ENCODE assay signal across 24 cellular contexts in genomic region chr12:88922816-88923215, GRCh38.
DNase-seq lines count a peak whose midpoint lies in the region; ATAC-seq, FAIRE-seq and TF ChIP-seq lines count a peak whose summit lies in the region.
"Had no signal": no experiment of that assay in that cellular context is flagged by ENCODE, and none has a peak within 500 bp of the region (broad histone marks: within the 10 kb centered on the region; RNA-seq: fewer than 3 reads in every experiment).

No MANE protein-coding gene starts in this region.

- no peak for TF ChIP-seq RAD21 in SK-N-SH (IDR thresholded peaks at IDR 0.05; ENCODE audit: low read length)

- H3K79me2 ChIP-seq in SK-N-SH (ENCODE audit: insufficient read depth) (no peaks in the 10 kb centered on the region), fibroblast of lung (ENCODE audit: control insufficient read depth, insufficient read depth, low read length) (no peaks in the 10 kb centered on the region), osteoblast (ENCODE audit: insufficient read depth, low read length) (no peaks in the 10 kb centered on the region)

- peak overlapping the region in 1 of 2 experiments; percentile 49; a peak in 2 of 4 replicates for H3K27ac ChIP-seq in SK-N-SH (ENCODE audit: low read depth in 2 of 2, low read length in 1 of 2)
- H3K27ac ChIP-seq in fibroblast of lung (ENCODE audit: insufficient read depth, low read length) = no peak overlapping the region
- H3K27ac ChIP-seq in osteoblast (ENCODE audit: low read depth, low read length) = peak overlapping the region; percentile 38
- H3K27ac ChIP-seq: body of pancreas, psoas muscle, thyroid gland had no signal

- H3K4me1 ChIP-seq in SK-N-SH (ENCODE audit: control insufficient read depth in 1 of 2, insufficient read depth in 2 of 2, low read depth in 1 of 2, low read length in 1 of 2) (peaks cover 0 to 12% of the 10 kb centered on the region in 2 experiments; a peak in 2 of 4 replicates), fibroblast of lung (ENCODE audit: control insufficient read depth, extremely low read depth, insufficient read depth, low read length) (peaks cover 17% of the 10 kb centered on the region), osteoblast (ENCODE audit: insufficient read depth, low read length) (peaks cover 29% of the 10 kb centered on the region)
- H3K4me1 ChIP-seq: thyroid gland had no signal

- H3K27me3 ChIP-seq in SK-N-SH (ENCODE audit: insufficient read depth) (no peaks in the 10 kb centered on the region), fibroblast of lung (ENCODE audit: control insufficient read depth, insufficient read depth, low read length) (no peaks in the 10 kb centered on the region), osteoblast (ENCODE audit: insufficient read depth, low read length) (no peaks in the 10 kb centered on the region)
- H3K27me3 ChIP-seq: body of pancreas, thyroid gland had no signal

- peaks cover 26% of the 10 kb centered on the region for H3F3A ChIP-seq in SK-N-SH (replicated peaks; ENCODE audit: insufficient read depth)

- CTCF ChIA-PET in SK-N-SH (lab: Yijun Ruan, JAX) = no interaction called here

- TF ChIP-seq CTCF in SK-N-SH (IDR thresholded peaks at IDR 0.05) (no peak), fibroblast of lung (conservative IDR thresholded peaks at IDR 0.05 in 1 of 2, IDR thresholded peaks at IDR 0.05 in 1 of 2; ENCODE audit: low read depth in 1 of 2, low read length in 2 of 2) (no peak), osteoblast (IDR thresholded peaks at IDR 0.05; ENCODE audit: extremely low read depth, low read depth, low read length) (no peak)

- H3K36me3 ChIP-seq in SK-N-SH (replicated peaks in 1 of 2; ENCODE audit: control insufficient read depth in 1 of 2, insufficient read depth in 2 of 2, low read length in 1 of 2) (no peaks in the 10 kb centered on the region), fibroblast of lung (ENCODE audit: control insufficient read depth, insufficient read depth, low read length) (no peaks in the 10 kb centered on the region), osteoblast (ENCODE audit: insufficient read depth, low read length) (no peaks in the 10 kb centered on the region)
- H3K36me3 ChIP-seq: thyroid gland had no signal

- DNase-seq in GM03348 (ENCODE audit: low spot score) = peak; percentile 29
- DNase-seq in SK-N-SH = no peak
- DNase-seq in fibroblast of lung (ENCODE audit: low read depth in 2 of 2) = peak; percentile 40 to 58
- peak; percentile 23 for DNase-seq in osteoblast (ENCODE audit: insufficient read length, low spot score, missing footprints)
- no peak for DNase-seq in RCC 7860 (ENCODE audit: low spot score)
- no peak for DNase-seq in inferior parietal cortex (ENCODE audit: extremely low spot score)
- no peak for DNase-seq in SHP77 (lab: John Stamatoyannopoulos, UW)
- DNase-seq: activated CD4-positive, alpha-beta T cell treated with anti-CD3 and anti-CD28 coated beads for 36 hours; body of pancreas; CD4-positive, alpha-beta memory T cell; DMS53; H7; NCI-H1417 treated with DMSO at 0.1 percent for 48 hours; NCI-H69; psoas muscle; Right ventricle myocardium superior; stimulated activated CD4-positive, alpha-beta T cell treated with anti-CD3 and anti-CD28 coated beads, Interleukin-2, amount 100 ng/mL, for 48 hours; stimulated activated naive CD4-positive, alpha-beta T cell treated with Interleukin-2 at 50 U/mL for 16 hours; thyroid gland had no signal

- H3K9ac ChIP-seq in SK-N-SH (no peak overlapping the region), fibroblast of lung (ENCODE audit: insufficient read depth, low read length) (no peak overlapping the region)

- WGBS in SK-N-SH (ENCODE audit: low lambda C conversion rate) = 13% methylated on average over 1 of the region's 1 CpG

- no peaks in the 10 kb centered on the region for H3K9me3 ChIP-seq in SK-N-SH
- no peaks in the 10 kb centered on the region for H3K9me3 ChIP-seq in fibroblast of lung (ENCODE audit: control insufficient read depth, insufficient read depth, low read depth, low read length)
- no peaks in the 10 kb centered on the region for H3K9me3 ChIP-seq in osteoblast (ENCODE audit: low read depth, low read length)
- H3K9me3 ChIP-seq: body of pancreas, psoas muscle, thyroid gland had no signal

- FAIRE-seq in RCC 7860 (lab: Jason Lieb, UNC) = no peak
- FAIRE-seq: TTC549 had no signal

- H3K4me2 ChIP-seq in SK-N-SH = no peak overlapping the region
- H3K4me2 ChIP-seq in fibroblast of lung (ENCODE audit: extremely low read depth, insufficient read depth, low read length) = no peak overlapping the region
- H3K4me2 ChIP-seq in osteoblast (ENCODE audit: insufficient read depth, low read length) = no peak overlapping the region
- H3K4me2 ChIP-seq: smooth muscle cell had no signal

- H3K9me2 ChIP-seq in SK-N-SH = no peaks in the 10 kb centered on the region

- ATAC-seq in GM18520 (IDR thresholded peaks at IDR 0.05; ENCODE audit: unreplicated experiment) = no peak
- ATAC-seq: activated CD4-positive, alpha-beta T cell treated with anti-CD3 and anti-CD28 coated beads for 36 hours; activated naive CD4-positive, alpha-beta T cell treated with anti-CD3 and anti-CD28 coated beads, Interleukin-2, amount 50 U/mL, for 72 hours; body of pancreas; left lobe of liver had no signal

- no peak overlapping the region for H2AFZ ChIP-seq in SK-N-SH (ENCODE audit: low read depth)
- H2AFZ ChIP-seq in fibroblast of lung (ENCODE audit: low read length) = no peak overlapping the region
- H2AFZ ChIP-seq in osteoblast (ENCODE audit: low read length) = no peak overlapping the region

- no peak overlapping the region for H3K4me3 ChIP-seq in SK-N-SH (ENCODE audit: low read depth in 2 of 2, low read length in 1 of 2)
- no peak overlapping the region for H3K4me3 ChIP-seq in fibroblast of lung (replicated peaks in 1 of 4; ENCODE audit: control extremely low read depth in 1 of 4, insufficient read depth in 1 of 4, low read depth in 3 of 4, low read length in 4 of 4)
- no peak overlapping the region for H3K4me3 ChIP-seq in osteoblast (ENCODE audit: insufficient read depth, low read length)
- H3K4me3 ChIP-seq: body of pancreas, psoas muscle, smooth muscle cell, thyroid gland had no signal

- TF ChIP-seq EP300 in SK-N-SH (IDR thresholded peaks at IDR 0.05; ENCODE audit: borderline replicate concordance in 1 of 2, low read depth in 1 of 2, low read length in 1 of 2) = no peak

- POLR2A ChIA-PET in SK-N-SH (lab: Yijun Ruan, JAX) = no interaction called here

- H4K20me1 ChIP-seq in SK-N-SH (ENCODE audit: insufficient read depth) (no peaks in the 10 kb centered on the region), fibroblast of lung (ENCODE audit: control insufficient read depth, extremely low read depth, insufficient read depth, low read length) (no peaks in the 10 kb centered on the region), osteoblast (ENCODE audit: insufficient read depth, low read length) (no peaks in the 10 kb centered on the region)

TF ChIP-seq in SK-N-SH, 30 proteins besides CTCF, POLR2A, EP300 and RAD21:
- TF ChIP-seq IRF3 (IDR thresholded peaks at IDR 0.05; ENCODE audit: low read depth, low read length) = no peak
- 0 out of 2 replicates have a peak, but pooled peaks have one; percentile 23 for TF ChIP-seq JUND (IDR thresholded peaks at IDR 0.05)
- no peak for TF ChIP-seq RXRA (IDR thresholded peaks at IDR 0.05; ENCODE audit: borderline replicate concordance, low read depth)
- TF ChIP-seq FOXM1 (IDR thresholded peaks at IDR 0.05; ENCODE audit: low read depth) = no peak
- 0 out of 2 replicates have a peak, but pooled peaks have one; percentile 13 for TF ChIP-seq PBX3 (IDR thresholded peaks at IDR 0.05)
- TF ChIP-seq RCOR1 (IDR thresholded peaks at IDR 0.05; ENCODE audit: low read length) = no peak
- no peak for TF ChIP-seq TAF1 (IDR thresholded peaks at IDR 0.05; ENCODE audit: borderline replicate concordance, low read depth, low read length)
TF ChIP-seq in SK-N-SH: peak in this region for 2.

Comparison
In these comparisons a context has a peak if more than half of its experiments do, and no peak if none do; other contexts are left out.
1. DNase-seq: peak in GM03348 (single experiment), fibroblast of lung (2 of 2) and osteoblast (single experiment); none in SK-N-SH (single experiment), RCC 7860 (single experiment), inferior parietal cortex (single experiment) and SHP77 (0 of 2).